Comparison of ENCODE assay signal across 9 cellular contexts in the genomic region with DNA sequence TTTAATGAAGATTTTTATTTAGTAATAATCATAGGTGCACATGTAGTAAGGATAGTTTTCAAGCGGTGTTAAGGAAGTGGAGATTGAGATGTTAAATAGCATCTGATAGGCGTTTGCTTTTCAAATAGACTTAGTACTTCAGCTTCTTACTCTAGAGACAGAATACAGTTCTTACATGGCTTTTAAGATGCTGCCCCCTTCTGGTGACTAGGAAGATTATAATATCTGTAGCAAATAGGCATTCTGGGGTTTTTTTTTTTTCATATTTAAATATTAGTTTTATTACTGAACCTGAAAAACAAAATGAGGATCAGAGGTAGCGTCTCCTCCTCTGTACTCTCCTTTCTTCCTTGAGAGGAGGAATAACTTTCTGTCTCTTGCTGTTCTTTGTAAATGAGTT.
DNase-seq lines count a peak whose midpoint lies in the region; ATAC-seq and TF ChIP-seq lines count a peak whose summit lies in the region.
"Had no signal": no experiment of that assay in that cellular context is flagged by ENCODE, and none has a peak within 500 bp of the region (broad histone marks: within the 10 kb centered on the region; RNA-seq: fewer than 3 reads in every experiment).

No MANE protein-coding gene starts in this region.

- H3K36me3 ChIP-seq in esophagus squamous epithelium = no peaks in the 10 kb centered on the region
- H3K36me3 ChIP-seq in osteoblast (ENCODE audit: insufficient read depth, low read length) = no peaks in the 10 kb centered on the region

- H3K9me3 ChIP-seq in esophagus squamous epithelium = no peaks in the 10 kb centered on the region
- no peaks in the 10 kb centered on the region for H3K9me3 ChIP-seq in osteoblast (ENCODE audit: low read depth, low read length)

- no peak for TF ChIP-seq POLR2A in esophagus squamous epithelium (IDR thresholded peaks at IDR 0.05)

- intact Hi-C loops in esophagus squamous epithelium (cut with DNase I) = loop anchor here (5.0 kb wide), 1 partner anchor 457 kb away; no protein-coding TSS in a partner anchor

- H3K79me2 ChIP-seq in osteoblast (ENCODE audit: insufficient read depth, low read length) = peaks cover 37% of the 10 kb centered on the region

- H2AFZ ChIP-seq in osteoblast (ENCODE audit: low read length) = no peak overlapping the region

- no peak overlapping the region for H3K27ac Mint-ChIP-seq in activated naive CD8-positive, alpha-beta T cell treated with anti-CD3 and anti-CD28 coated beads, Interleukin-2, amount 50 U/mL, for 24 hours
- no peak overlapping the region for H3K27ac Mint-ChIP-seq in activated T-cell treated with anti-CD3 and anti-CD28 coated beads, Interleukin-2, amount 50 U/mL, for 72 hours
- H3K27ac Mint-ChIP-seq: naive thymus-derived CD8-positive, alpha-beta T cell had no signal

- H3K9me3 Mint-ChIP-seq in activated naive CD8-positive, alpha-beta T cell treated with anti-CD3 and anti-CD28 coated beads, Interleukin-2, amount 50 U/mL, for 24 hours = no peaks in the 10 kb centered on the region
- no peaks in the 10 kb centered on the region for H3K9me3 Mint-ChIP-seq in activated T-cell treated with anti-CD3 and anti-CD28 coated beads, Interleukin-2, amount 50 U/mL, for 72 hours

- no peaks in the 10 kb centered on the region for H3K4me1 Mint-ChIP-seq in activated naive CD8-positive, alpha-beta T cell treated with anti-CD3 and anti-CD28 coated beads, Interleukin-2, amount 50 U/mL, for 24 hours
- H3K4me1 Mint-ChIP-seq in activated T-cell treated with anti-CD3 and anti-CD28 coated beads, Interleukin-2, amount 50 U/mL, for 72 hours (ENCODE audit: low read depth) = no peaks in the 10 kb centered on the region

- no peaks in the 10 kb centered on the region for H3K36me3 Mint-ChIP-seq in activated naive CD8-positive, alpha-beta T cell treated with anti-CD3 and anti-CD28 coated beads, Interleukin-2, amount 50 U/mL, for 24 hours (ENCODE audit: low read depth)
- H3K36me3 Mint-ChIP-seq in activated T-cell treated with anti-CD3 and anti-CD28 coated beads, Interleukin-2, amount 50 U/mL, for 72 hours (ENCODE audit: insufficient read depth in 2 of 2) = no peaks in the 10 kb centered on the region
- H3K36me3 Mint-ChIP-seq: naive thymus-derived CD8-positive, alpha-beta T cell had no signal

- no peak for ATAC-seq in activated naive CD8-positive, alpha-beta T cell treated with anti-CD3 and anti-CD28 coated beads, Interleukin-2, amount 50 U/mL, for 24 hours
- ATAC-seq in activated T-cell treated with anti-CD3 and anti-CD28 coated beads, Interleukin-2, amount 50 U/mL, for 72 hours (replicated peaks in 1 of 2) = no peak
- ATAC-seq: naive thymus-derived CD8-positive, alpha-beta T cell had no signal

- no peak overlapping the region for H3K4me2 ChIP-seq in osteoblast (ENCODE audit: insufficient read depth, low read length)

- 0 to 4% methylated on average over 3 of the region's 3 CpGs for WGBS in esophagus squamous epithelium, 2 donors

- H3K27me3 ChIP-seq in esophagus squamous epithelium (no peaks in the 10 kb centered on the region), osteoblast (ENCODE audit: insufficient read depth, low read length) (no peaks in the 10 kb centered on the region)

- H3K27ac ChIP-seq in esophagus squamous epithelium = no peak overlapping the region
- no peak overlapping the region for H3K27ac ChIP-seq in osteoblast (ENCODE audit: low read depth, low read length)

- H4K20me1 ChIP-seq in osteoblast (ENCODE audit: insufficient read depth, low read length) = peaks cover 50% of the 10 kb centered on the region

- peak; percentile 20 to 66 (median 57) for TF ChIP-seq CTCF in esophagus squamous epithelium (IDR thresholded peaks at IDR 0.05)
- TF ChIP-seq CTCF in osteoblast (IDR thresholded peaks at IDR 0.05; ENCODE audit: extremely low read depth, low read depth, low read length) = peak; percentile 81

- H3K4me1 ChIP-seq in esophagus squamous epithelium (peaks cover 0 to 5% (median 0%) of the 10 kb centered on the region in 3 donors), osteoblast (ENCODE audit: insufficient read depth, low read length) (peaks cover 12% of the 10 kb centered on the region)

- DNase-seq in GM03348 (ENCODE audit: low spot score) (peak; percentile 81), NCI-H1092 treated with DMSO at 0.1 percent for 48 hours (lab: John Stamatoyannopoulos, UW) (peak; percentile 80), SHP77 (lab: John Stamatoyannopoulos, UW) (peak; percentile 46 to 79), esophagus squamous epithelium (lab: John Stamatoyannopoulos, UW) (no peak), osteoblast (ENCODE audit: insufficient read length, low spot score, missing footprints) (peak; percentile 90)
- DNase-seq in activated naive CD8-positive, alpha-beta T cell treated with anti-CD3 and anti-CD28 coated beads, Interleukin-2, amount 50 U/mL, for 24 hours = no peak
- no peak for DNase-seq in activated T-cell treated with anti-CD3 and anti-CD28 coated beads, Interleukin-2, amount 50 U/mL, for 72 hours
- DNase-seq in activated CD4-positive, alpha-beta T cell treated with anti-CD3 and anti-CD28 coated beads for 48 hours = no peak

- H3K4me3 Mint-ChIP-seq in activated naive CD8-positive, alpha-beta T cell treated with anti-CD3 and anti-CD28 coated beads, Interleukin-2, amount 50 U/mL, for 24 hours = no peak overlapping the region
- H3K4me3 Mint-ChIP-seq in activated T-cell treated with anti-CD3 and anti-CD28 coated beads, Interleukin-2, amount 50 U/mL, for 72 hours = no peak overlapping the region
- H3K4me3 Mint-ChIP-seq: naive thymus-derived CD8-positive, alpha-beta T cell had no signal

- H3K4me3 ChIP-seq in esophagus squamous epithelium (no peak overlapping the region), osteoblast (ENCODE audit: insufficient read depth, low read length) (no peak overlapping the region)

- peaks cover 7% of the 10 kb centered on the region for H3K27me3 Mint-ChIP-seq in activated naive CD8-positive, alpha-beta T cell treated with anti-CD3 and anti-CD28 coated beads, Interleukin-2, amount 50 U/mL, for 24 hours
- no peaks in the 10 kb centered on the region for H3K27me3 Mint-ChIP-seq in activated T-cell treated with anti-CD3 and anti-CD28 coated beads, Interleukin-2, amount 50 U/mL, for 72 hours (ENCODE audit: low read depth)

Comparison
In these comparisons a context has a peak if more than half of its experiments do, and no peak if none do; other contexts are left out.
1. DNase-seq: peak in GM03348 (single experiment), NCI-H1092 treated with DMSO at 0.1 percent for 48 hours (single experiment), SHP77 (2 of 2) and osteoblast (single experiment); none in esophagus squamous epithelium (single experiment), activated naive CD8-positive, alpha-beta T cell treated with anti-CD3 and anti-CD28 coated beads, Interleukin-2, amount 50 U/mL, for 24 hours (single experiment), activated T-cell treated with anti-CD3 and anti-CD28 coated beads, Interleukin-2, amount 50 U/mL, for 72 hours (0 of 2) and activated CD4-positive, alpha-beta T cell treated with anti-CD3 and anti-CD28 coated beads for 48 hours (single experiment).